Comparison of ENCODE assay signal across 18 cellular contexts in the genomic region with DNA sequence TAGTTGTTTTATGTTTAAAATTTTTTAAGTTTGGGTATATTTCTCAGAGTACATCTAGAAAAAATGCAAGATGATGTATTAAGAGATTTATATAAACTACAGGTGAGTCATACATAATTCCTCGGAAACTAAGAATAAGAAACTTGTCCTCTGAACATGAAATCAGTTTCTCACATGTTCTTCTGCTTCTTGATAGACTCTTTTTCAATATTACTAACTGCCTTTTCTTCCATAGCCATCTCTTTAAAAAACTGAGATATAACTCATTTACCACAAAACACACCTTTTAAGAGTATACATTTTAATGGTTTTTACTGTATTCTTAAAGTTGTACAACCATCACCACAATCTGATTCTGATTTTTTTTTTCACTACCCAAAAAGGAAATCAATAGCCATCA.
DNase-seq lines count a peak whose midpoint lies in the region; ATAC-seq and TF ChIP-seq lines count a peak whose summit lies in the region.
"Had no signal": no experiment of that assay in that cellular context is flagged by ENCODE, and none has a peak within 500 bp of the region (broad histone marks: within the 10 kb centered on the region; RNA-seq: fewer than 3 reads in every experiment).

No MANE protein-coding gene starts in this region.

- peak; percentile 59 to 89 for ATAC-seq in activated naive CD4-positive, alpha-beta T cell treated with anti-CD3 and anti-CD28 coated beads, Interleukin-2, amount 50 U/mL, for 72 hours
- ATAC-seq in GM21447 (IDR thresholded peaks at IDR 0.05; ENCODE audit: unreplicated experiment) = no peak
- ATAC-seq: K562 had no signal

- H3K36me3 ChIP-seq in breast epithelium = no peaks in the 10 kb centered on the region
- H3K36me3 ChIP-seq: Peyer's patch had no signal

- H3K4me1 Mint-ChIP-seq in activated CD4-positive, alpha-beta T cell treated with anti-CD3 and anti-CD28 coated beads, Interleukin-2, amount 10 ng/mL, durations not matched to agents 24 days and 14 days = peaks cover 11% of the 10 kb centered on the region
- H3K4me1 Mint-ChIP-seq in activated CD4-positive, alpha-beta T cell treated with anti-CD3 and anti-CD28 coated beads, Interleukin-2, amount 10 ng/mL, durations not matched to agents 7 days and 5 days = peaks cover 2% of the 10 kb centered on the region
- H3K4me1 Mint-ChIP-seq in activated CD4-positive, alpha-beta memory T cell treated with anti-CD3 and anti-CD28 coated beads, Interleukin-2, amount 10 ng/mL, durations not matched to agents 7 days and 5 days = peaks cover 27% of the 10 kb centered on the region
- H3K4me1 Mint-ChIP-seq: B cell had no signal

- no peak for TF ChIP-seq CTCF in breast epithelium (IDR thresholded peaks at IDR 0.05)

- H3K27ac ChIP-seq in breast epithelium = no peak overlapping the region
- H3K27ac ChIP-seq: Peyer's patch had no signal

- no peak overlapping the region for H3K4me3 ChIP-seq in breast epithelium
- H3K4me3 ChIP-seq: K562, Peyer's patch had no signal

- POLR2A ChIA-PET in activated CD4-positive, alpha-beta T cell treated with anti-CD3 and anti-CD28 coated beads, Interleukin-2, amount 10 ng/mL, durations not matched to agents 7 days and 5 days (lab: Charles Lee) = no interaction called here
- POLR2A ChIA-PET in activated CD4-positive, alpha-beta memory T cell treated with anti-CD3 and anti-CD28 coated beads, Interleukin-2, amount 10 ng/mL, durations not matched to agents 7 days and 5 days (lab: Charles Lee) = no interaction called here

- H3K9me3 Mint-ChIP-seq in activated CD4-positive, alpha-beta T cell treated with anti-CD3 and anti-CD28 coated beads, Interleukin-2, amount 10 ng/mL, durations not matched to agents 24 days and 14 days = peaks cover 4% of the 10 kb centered on the region
- peaks cover 19% of the 10 kb centered on the region for H3K9me3 Mint-ChIP-seq in activated CD4-positive, alpha-beta T cell treated with anti-CD3 and anti-CD28 coated beads, Interleukin-2, amount 10 ng/mL, durations not matched to agents 7 days and 5 days
- peaks cover 17 to 22% of the 10 kb centered on the region in 2 donors for H3K9me3 Mint-ChIP-seq in activated naive CD4-positive, alpha-beta T cell treated with anti-CD3 and anti-CD28 coated beads, Interleukin-2, amount 50 U/mL, for 72 hours
- peaks cover 20% of the 10 kb centered on the region for H3K9me3 Mint-ChIP-seq in activated CD4-positive, alpha-beta memory T cell treated with anti-CD3 and anti-CD28 coated beads, Interleukin-2, amount 10 ng/mL, durations not matched to agents 7 days and 5 days

- intact Hi-C loops in activated CD4-positive, alpha-beta T cell treated with anti-CD3 and anti-CD28 coated beads, Interleukin-2, amount 10 ng/mL, durations not matched to agents 24 days and 14 days (cut with micrococcal nuclease) = loop anchor here (2.0 to 10.0 kb wide), 3 partner anchors 143 to 568 kb away; no protein-coding TSS in a partner anchor
- intact Hi-C loops in breast epithelium (cut with DNase I; ENCODE audit: low total_unique reads) = no loop called here

- H3K4me3 Mint-ChIP-seq in activated CD4-positive, alpha-beta T cell treated with anti-CD3 and anti-CD28 coated beads, Interleukin-2, amount 10 ng/mL, durations not matched to agents 24 days and 14 days = no peak overlapping the region
- H3K4me3 Mint-ChIP-seq in activated CD4-positive, alpha-beta T cell treated with anti-CD3 and anti-CD28 coated beads, Interleukin-2, amount 10 ng/mL, durations not matched to agents 7 days and 5 days = no peak overlapping the region
- no peak overlapping the region for H3K4me3 Mint-ChIP-seq in activated CD4-positive, alpha-beta memory T cell treated with anti-CD3 and anti-CD28 coated beads, Interleukin-2, amount 10 ng/mL, durations not matched to agents 7 days and 5 days
- H3K4me3 Mint-ChIP-seq: B cell had no signal

- no peaks in the 10 kb centered on the region for H3K27me3 Mint-ChIP-seq in activated CD4-positive, alpha-beta T cell treated with anti-CD3 and anti-CD28 coated beads, Interleukin-2, amount 10 ng/mL, durations not matched to agents 24 days and 14 days
- H3K27me3 Mint-ChIP-seq in activated CD4-positive, alpha-beta T cell treated with anti-CD3 and anti-CD28 coated beads, Interleukin-2, amount 10 ng/mL, durations not matched to agents 7 days and 5 days = peaks cover 2% of the 10 kb centered on the region
- H3K27me3 Mint-ChIP-seq in activated CD4-positive, alpha-beta memory T cell treated with anti-CD3 and anti-CD28 coated beads, Interleukin-2, amount 10 ng/mL, durations not matched to agents 7 days and 5 days = no peaks in the 10 kb centered on the region
- H3K27me3 Mint-ChIP-seq: B cell had no signal

- H3K9me3 ChIP-seq in breast epithelium = peaks cover 3 to 19% of the 10 kb centered on the region in 2 donors

- no peak for DNase-seq in activated CD4-positive, alpha-beta T cell treated with anti-CD3 and anti-CD28 coated beads, Interleukin-2, amount 10 ng/mL, durations not matched to agents 24 days and 14 days
- no peak for DNase-seq in activated CD4-positive, alpha-beta T cell treated with anti-CD3 and anti-CD28 coated beads, Interleukin-2, amount 10 ng/mL, durations not matched to agents 7 days and 5 days
- DNase-seq in activated naive CD4-positive, alpha-beta T cell treated with anti-CD3 and anti-CD28 coated beads, Interleukin-2, amount 50 U/mL, for 72 hours (ENCODE audit: low spot score in 2 of 2) = no peak
- no peak for DNase-seq in activated naive CD4-positive, alpha-beta T cell treated with anti-CD3 and anti-CD28 coated beads, Interleukin-2, amount 50 U/mL, for 16 hours
- no peak for DNase-seq in activated CD4-positive, alpha-beta memory T cell treated with anti-CD3 and anti-CD28 coated beads, Interleukin-2, amount 10 ng/mL, durations not matched to agents 7 days and 5 days
- DNase-seq in NCI-H146 treated with DMSO at 0.1 percent for 48 hours (lab: John Stamatoyannopoulos, UW; ENCODE audit: unreplicated experiment) = no peak
- no peak for DNase-seq in breast epithelium (ENCODE audit: low spot score in 2 of 2)
- DNase-seq: 8988T, Caco-2, NCI-H1105, NCI-H1694, NCI-H2081 treated with DMSO at 0.1 percent for 48 hours, NCI-H446 treated with DMSO at 0.1 percent for 48 hours, NCI-H69, Peyer's patch had no signal

- peak overlapping the region; percentile 30 for H3K27ac Mint-ChIP-seq in activated CD4-positive, alpha-beta T cell treated with anti-CD3 and anti-CD28 coated beads, Interleukin-2, amount 10 ng/mL, durations not matched to agents 24 days and 14 days
- no peak overlapping the region for H3K27ac Mint-ChIP-seq in activated CD4-positive, alpha-beta T cell treated with anti-CD3 and anti-CD28 coated beads, Interleukin-2, amount 10 ng/mL, durations not matched to agents 7 days and 5 days
- peak overlapping the region; percentile 56 to 95 for H3K27ac Mint-ChIP-seq in activated naive CD4-positive, alpha-beta T cell treated with anti-CD3 and anti-CD28 coated beads, Interleukin-2, amount 50 U/mL, for 72 hours
- H3K27ac Mint-ChIP-seq in activated CD4-positive, alpha-beta memory T cell treated with anti-CD3 and anti-CD28 coated beads, Interleukin-2, amount 10 ng/mL, durations not matched to agents 7 days and 5 days = peak overlapping the region; percentile 65
- H3K27ac Mint-ChIP-seq: B cell had no signal

- no peaks in the 10 kb centered on the region for H3K4me1 ChIP-seq in breast epithelium
- H3K4me1 ChIP-seq: Caco-2, Peyer's patch had no signal

- CTCF ChIA-PET in activated CD4-positive, alpha-beta T cell treated with anti-CD3 and anti-CD28 coated beads, Interleukin-2, amount 10 ng/mL, durations not matched to agents 7 days and 5 days (lab: Charles Lee) = no interaction called here
- CTCF ChIA-PET in activated CD4-positive, alpha-beta memory T cell treated with anti-CD3 and anti-CD28 coated beads, Interleukin-2, amount 10 ng/mL, durations not matched to agents 7 days and 5 days (lab: Charles Lee) = no interaction called here

- H3K36me3 Mint-ChIP-seq in activated CD4-positive, alpha-beta T cell treated with anti-CD3 and anti-CD28 coated beads, Interleukin-2, amount 10 ng/mL, durations not matched to agents 24 days and 14 days (ENCODE audit: low read depth) = peaks cover 2% of the 10 kb centered on the region
- H3K36me3 Mint-ChIP-seq in activated CD4-positive, alpha-beta T cell treated with anti-CD3 and anti-CD28 coated beads, Interleukin-2, amount 10 ng/mL, durations not matched to agents 7 days and 5 days (ENCODE audit: low read depth) = no peaks in the 10 kb centered on the region
- peaks cover 13 to 23% of the 10 kb centered on the region in 2 donors for H3K36me3 Mint-ChIP-seq in activated naive CD4-positive, alpha-beta T cell treated with anti-CD3 and anti-CD28 coated beads, Interleukin-2, amount 50 U/mL, for 72 hours
- peaks cover 8% of the 10 kb centered on the region for H3K36me3 Mint-ChIP-seq in activated CD4-positive, alpha-beta memory T cell treated with anti-CD3 and anti-CD28 coated beads, Interleukin-2, amount 10 ng/mL, durations not matched to agents 7 days and 5 days (ENCODE audit: low read depth)

- TF ChIP-seq POLR2A in breast epithelium (IDR thresholded peaks at IDR 0.05) = no peak

- no peaks in the 10 kb centered on the region for H3K27me3 ChIP-seq in breast epithelium
- H3K27me3 ChIP-seq: Peyer's patch had no signal
